In the genomic region with DNA sequence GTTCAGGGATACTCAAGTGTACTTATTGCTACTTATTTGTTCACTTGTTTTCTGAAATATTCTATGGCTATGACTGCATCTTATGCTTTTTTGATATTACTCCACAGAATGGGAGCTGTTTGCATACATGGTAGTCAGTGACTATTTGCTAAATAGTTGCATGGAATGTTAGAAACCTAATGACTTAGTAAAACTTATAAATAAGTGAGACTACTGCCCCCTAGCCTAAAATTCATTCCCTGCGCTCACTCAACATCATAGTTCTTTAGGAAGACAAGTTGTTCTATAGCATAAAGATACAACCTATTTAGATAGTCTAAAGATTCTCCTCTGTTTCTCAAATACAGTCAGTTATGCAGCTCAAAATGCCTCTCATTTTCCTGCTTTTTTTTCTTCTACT, we compare ENCODE assay signal across 1 cellular context.
TF ChIP-seq lines count a peak whose summit lies in the region.

No MANE protein-coding gene starts in this region.

TF ChIP-seq in HCT116, 20 proteins besides CTCF, POLR2A, EP300 and RAD21 (continued from another document):
- TF ChIP-seq, protein P1, sequence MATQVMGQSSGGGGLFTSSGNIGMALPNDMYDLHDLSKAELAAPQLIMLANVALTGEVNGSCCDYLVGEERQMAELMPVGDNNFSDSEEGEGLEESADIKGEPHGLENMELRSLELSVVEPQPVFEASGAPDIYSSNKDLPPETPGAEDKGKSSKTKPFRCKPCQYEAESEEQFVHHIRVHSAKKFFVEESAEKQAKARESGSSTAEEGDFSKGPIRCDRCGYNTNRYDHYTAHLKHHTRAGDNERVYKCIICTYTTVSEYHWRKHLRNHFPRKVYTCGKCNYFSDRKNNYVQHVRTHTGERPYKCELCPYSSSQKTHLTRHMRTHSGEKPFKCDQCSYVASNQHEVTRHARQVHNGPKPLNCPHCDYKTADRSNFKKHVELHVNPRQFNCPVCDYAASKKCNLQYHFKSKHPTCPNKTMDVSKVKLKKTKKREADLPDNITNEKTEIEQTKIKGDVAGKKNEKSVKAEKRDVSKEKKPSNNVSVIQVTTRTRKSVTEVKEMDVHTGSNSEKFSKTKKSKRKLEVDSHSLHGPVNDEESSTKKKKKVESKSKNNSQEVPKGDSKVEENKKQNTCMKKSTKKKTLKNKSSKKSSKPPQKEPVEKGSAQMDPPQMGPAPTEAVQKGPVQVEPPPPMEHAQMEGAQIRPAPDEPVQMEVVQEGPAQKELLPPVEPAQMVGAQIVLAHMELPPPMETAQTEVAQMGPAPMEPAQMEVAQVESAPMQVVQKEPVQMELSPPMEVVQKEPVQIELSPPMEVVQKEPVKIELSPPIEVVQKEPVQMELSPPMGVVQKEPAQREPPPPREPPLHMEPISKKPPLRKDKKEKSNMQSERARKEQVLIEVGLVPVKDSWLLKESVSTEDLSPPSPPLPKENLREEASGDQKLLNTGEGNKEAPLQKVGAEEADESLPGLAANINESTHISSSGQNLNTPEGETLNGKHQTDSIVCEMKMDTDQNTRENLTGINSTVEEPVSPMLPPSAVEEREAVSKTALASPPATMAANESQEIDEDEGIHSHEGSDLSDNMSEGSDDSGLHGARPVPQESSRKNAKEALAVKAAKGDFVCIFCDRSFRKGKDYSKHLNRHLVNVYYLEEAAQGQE (IDR thresholded peaks at IDR 0.05; ENCODE audit: low read depth) = no peak
- no peak for TF ChIP-seq SRF (IDR thresholded peaks at IDR 0.05; ENCODE audit: low read depth)
- TF ChIP-seq YY1 (IDR thresholded peaks at IDR 0.05; ENCODE audit: extremely low read depth, insufficient replicate concordance, low read depth, low read length) = no peak
- no peak for TF ChIP-seq TCF7L2 (IDR thresholded peaks at IDR 0.05; ENCODE audit: borderline replicate concordance, extremely low read depth, insufficient read depth, insufficient read length)
- TF ChIP-seq, protein P2, sequence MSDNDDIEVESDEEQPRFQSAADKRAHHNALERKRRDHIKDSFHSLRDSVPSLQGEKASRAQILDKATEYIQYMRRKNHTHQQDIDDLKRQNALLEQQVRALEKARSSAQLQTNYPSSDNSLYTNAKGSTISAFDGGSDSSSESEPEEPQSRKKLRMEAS (IDR thresholded peaks at IDR 0.05) = no peak
- no peak for TF ChIP-seq EZH2 (IDR thresholded peaks at IDR 0.05)
- TF ChIP-seq SIN3A (IDR thresholded peaks at IDR 0.05; ENCODE audit: low read depth) = no peak
- no peak for TF ChIP-seq CBX3 (IDR thresholded peaks at IDR 0.05; ENCODE audit: low read depth)
- no peak for TF ChIP-seq ZNF274 (IDR thresholded peaks at IDR 0.05; ENCODE audit: low read depth, low read length)
- no peak for TF ChIP-seq FOSL1 (IDR thresholded peaks at IDR 0.05; ENCODE audit: low read depth)
- TF ChIP-seq EZH2phosphoT487 (IDR thresholded peaks at IDR 0.05; ENCODE audit: borderline replicate concordance) = no peak
- TF ChIP-seq ELF1 (IDR thresholded peaks at IDR 0.05; ENCODE audit: borderline replicate concordance, low read depth) = no peak
- no peak for TF ChIP-seq POLR2AphosphoS5 (IDR thresholded peaks at IDR 0.05; ENCODE audit: low read depth, low read length)
- TF ChIP-seq SP1 (IDR thresholded peaks at IDR 0.05; ENCODE audit: low read depth) = no peak
- no peak for TF ChIP-seq CEBPB (IDR thresholded peaks at IDR 0.05; ENCODE audit: low read depth)
- TF ChIP-seq, protein P3, sequence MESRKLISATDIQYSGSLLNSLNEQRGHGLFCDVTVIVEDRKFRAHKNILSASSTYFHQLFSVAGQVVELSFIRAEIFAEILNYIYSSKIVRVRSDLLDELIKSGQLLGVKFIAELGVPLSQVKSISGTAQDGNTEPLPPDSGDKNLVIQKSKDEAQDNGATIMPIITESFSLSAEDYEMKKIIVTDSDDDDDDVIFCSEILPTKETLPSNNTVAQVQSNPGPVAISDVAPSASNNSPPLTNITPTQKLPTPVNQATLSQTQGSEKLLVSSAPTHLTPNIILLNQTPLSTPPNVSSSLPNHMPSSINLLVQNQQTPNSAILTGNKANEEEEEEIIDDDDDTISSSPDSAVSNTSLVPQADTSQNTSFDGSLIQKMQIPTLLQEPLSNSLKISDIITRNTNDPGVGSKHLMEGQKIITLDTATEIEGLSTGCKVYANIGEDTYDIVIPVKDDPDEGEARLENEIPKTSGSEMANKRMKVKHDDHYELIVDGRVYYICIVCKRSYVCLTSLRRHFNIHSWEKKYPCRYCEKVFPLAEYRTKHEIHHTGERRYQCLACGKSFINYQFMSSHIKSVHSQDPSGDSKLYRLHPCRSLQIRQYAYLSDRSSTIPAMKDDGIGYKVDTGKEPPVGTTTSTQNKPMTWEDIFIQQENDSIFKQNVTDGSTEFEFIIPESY (IDR thresholded peaks at IDR 0.05; ENCODE audit: extremely low read depth, insufficient replicate concordance, low read length) = no peak
